8 cellular contexts compared by ENCODE assay signal in genomic region chr2:234880551-234881211, GRCh38.
DNase-seq lines count a peak whose midpoint lies in the region; ATAC-seq and TF ChIP-seq lines count a peak whose summit lies in the region.

No MANE protein-coding gene starts in this region.

- H3K9me3 Mint-ChIP-seq in MCF 10A (ENCODE audit: unreplicated experiment) = peaks cover 8% of the 10 kb centered on the region

- TF ChIP-seq CTCF in MCF 10A (IDR thresholded peaks at IDR 0.05; ENCODE audit: unreplicated experiment) = no peak
- TF ChIP-seq CTCF in breast epithelium (IDR thresholded peaks at IDR 0.05) = no peak
- no peak for TF ChIP-seq CTCF in RWPE2 (IDR thresholded peaks at IDR 0.05; ENCODE audit: poor library complexity, severe bottlenecking)
- TF ChIP-seq CTCF in fibroblast of the aortic adventitia (IDR thresholded peaks at IDR 0.05; ENCODE audit: insufficient read depth, low read length) = no peak
- TF ChIP-seq CTCF in GM10248 (IDR thresholded peaks at IDR 0.05; ENCODE audit: control extremely low read depth, extremely low read depth, low read depth, missing control alignments) = no peak

- intact Hi-C loops in MCF 10A (cut with micrococcal nuclease) = loop anchor here (1.0 to 2.0 kb wide), 4 partner anchors 72 to 226 kb away; partner anchors contain the start of gene SH3BP4
- intact Hi-C loops in breast epithelium (cut with DNase I; ENCODE audit: low total_unique reads) = no loop called here

- H3K36me3 Mint-ChIP-seq in MCF 10A (ENCODE audit: insufficient read depth, unreplicated experiment) = no peaks in the 10 kb centered on the region

- H3K4me1 ChIP-seq in breast epithelium (no peaks in the 10 kb centered on the region), RWPE2 (ENCODE audit: insufficient read depth, poor library complexity, severe bottlenecking) (peaks cover 27% of the 10 kb centered on the region)

- TF ChIP-seq POLR2A in breast epithelium (IDR thresholded peaks at IDR 0.05) = no peak

- no TSS peak for BruUV-seq in MCF 10A (replicated peaks; lab: Mats Ljungman, UMichigan)

- no peak overlapping the region for H3K27ac ChIP-seq in breast epithelium
- H3K27ac ChIP-seq in RWPE2 (ENCODE audit: poor library complexity, severe bottlenecking) = peak overlapping the region; percentile 57

- H3K27ac Mint-ChIP-seq in MCF 10A (ENCODE audit: low read depth, unreplicated experiment) = no peak overlapping the region

- H3K4me3 ChIP-seq in breast epithelium = no peak overlapping the region
- no peak overlapping the region for H3K4me3 ChIP-seq in RWPE2 (ENCODE audit: severe bottlenecking)
- peak overlapping the region; percentile 43 for H3K4me3 ChIP-seq in fibroblast of the aortic adventitia (ENCODE audit: low read depth, low read length)

- POLR2A ChIA-PET in MCF 10A (lab: Yijun Ruan, JAX) = interaction anchor here (0.6 to 3.2 kb wide), 18 partner anchors 14 to 236 kb away, joined by 3 to 18 read pairs (median 4); no protein-coding TSS in a partner anchor
- POLR2A ChIA-PET in GM10248 (lab: Yijun Ruan, JAX) = no interaction called here

- H3K4me1 Mint-ChIP-seq in MCF 10A (ENCODE audit: insufficient read depth, unreplicated experiment) = peaks cover 9% of the 10 kb centered on the region

- peak overlapping the region; percentile 25 for H3K4me3 Mint-ChIP-seq in MCF 10A (ENCODE audit: unreplicated experiment)

- no peaks in the 10 kb centered on the region for H3K27me3 Mint-ChIP-seq in MCF 10A (ENCODE audit: insufficient read depth, unreplicated experiment)

- H3K36me3 ChIP-seq in breast epithelium (no peaks in the 10 kb centered on the region), RWPE2 (ENCODE audit: low read depth) (no peaks in the 10 kb centered on the region)

- ATAC-seq in RWPE2 (ENCODE audit: low read depth) = peak; percentile 89
- ATAC-seq in stimulated activated naive CD8-positive, alpha-beta T cell treated with anti-CD3 and anti-CD28 coated beads, Interleukin-15, Interleukin-2, amounts not matched to agents 100 U/mL and 50 U/mL, for 24 hours = peak; percentile 54
- ATAC-seq in GM19452 (IDR thresholded peaks at IDR 0.05; ENCODE audit: unreplicated experiment) = no peak

- DNase-seq in MCF 10A (ENCODE audit: unreplicated experiment) (peak; percentile 96), breast epithelium (ENCODE audit: low spot score in 2 of 2) (no peak), RWPE2 (ENCODE audit: low spot score) (peak; percentile 71), fibroblast of the aortic adventitia (ENCODE audit: low read depth) (peak; percentile 95), GM10248 (ENCODE audit: extremely low spot score) (no peak), NCI-H774 (lab: John Stamatoyannopoulos, UW) (no peak)
- DNase-seq in stimulated activated naive CD8-positive, alpha-beta T cell treated with anti-CD3 and anti-CD28 coated beads, Interleukin-15, Interleukin-2, amounts not matched to agents 100 U/mL and 50 U/mL, for 24 hours = no peak

- H3K9me3 ChIP-seq in breast epithelium (no peaks in the 10 kb centered on the region), RWPE2 (ENCODE audit: severe bottlenecking) (no peaks in the 10 kb centered on the region)

- H3K27me3 ChIP-seq in breast epithelium (no peaks in the 10 kb centered on the region), RWPE2 (ENCODE audit: insufficient read depth, poor library complexity, severe bottlenecking) (no peaks in the 10 kb centered on the region)

- CTCF ChIA-PET in MCF 10A (lab: Yijun Ruan, JAX) (interaction anchor here (0.6 to 2.4 kb wide), 9 partner anchors 18 to 1743 kb away, joined by 3 to 9 read pairs (median 3); no protein-coding TSS in a partner anchor), GM10248 (lab: Yijun Ruan, JAX) (interaction anchor here (1.2 to 2.1 kb wide), 2 partner anchors 12 to 19 kb away, joined by 4 to 7 read pairs; no protein-coding TSS in a partner anchor)

Comparison
In these comparisons a context has a peak if more than half of its experiments do, and no peak if none do; other contexts are left out.
1. DNase-seq: peak in MCF 10A (single experiment), RWPE2 (single experiment) and fibroblast of the aortic adventitia (single experiment); none in breast epithelium (0 of 2), stimulated activated naive CD8-positive, alpha-beta T cell treated with anti-CD3 and anti-CD28 coated beads, Interleukin-15, Interleukin-2, amounts not matched to agents 100 U/mL and 50 U/mL, for 24 hours (single experiment), GM10248 (single experiment) and NCI-H774 (single experiment).